In the genomic region with DNA sequence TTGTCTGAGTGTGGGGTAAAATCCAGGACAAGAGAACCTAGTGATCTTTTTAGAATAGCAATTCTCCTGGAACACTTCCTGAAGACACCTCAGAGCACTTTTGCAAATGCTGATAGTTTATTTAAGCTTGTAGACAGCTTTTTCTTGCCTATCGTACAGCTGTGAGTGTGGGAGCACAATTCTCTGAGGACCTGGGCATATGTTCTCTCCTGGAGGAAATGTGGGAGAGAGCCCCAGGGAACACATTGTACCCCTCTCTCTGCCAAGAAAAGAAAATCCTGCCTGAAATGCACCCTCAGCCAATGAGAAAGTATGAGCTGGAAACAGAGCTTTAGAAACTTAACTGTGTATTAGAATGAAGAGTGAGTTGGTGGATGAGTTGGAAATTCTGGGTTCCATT, we compare ENCODE assay signal across 16 cellular contexts.
"Had no signal": no experiment of that assay in that cellular context is flagged by ENCODE, and none has a peak within 500 bp of the region (broad histone marks: within the 10 kb centered on the region; RNA-seq: fewer than 3 reads in every experiment).

No MANE protein-coding gene starts in this region.

- H3K27me3 Mint-ChIP-seq: activated CD4-positive, alpha-beta memory T cell treated with anti-CD3 and anti-CD28 coated beads for 36 hours; stimulated activated memory B cell treated with anti-CD40 and anti-IgM and Interleukin-4, amounts not matched to agents 10 μg/mL and 1 μg/mL and 100 μg/mL, for 72 hours had no signal

- H3K27ac Mint-ChIP-seq: activated CD4-positive, alpha-beta memory T cell treated with anti-CD3 and anti-CD28 coated beads for 36 hours; activated naive CD4-positive, alpha-beta T cell treated with anti-CD3 and anti-CD28 coated beads, Interleukin-2, amount 50 U/mL, for 72 hours; stimulated activated memory B cell treated with anti-CD40 and anti-IgM and Interleukin-4, amounts not matched to agents 10 μg/mL and 1 μg/mL and 100 μg/mL, for 72 hours; type B pancreatic cell had no signal

- H3K27me3 ChIP-seq: right lobe of liver, spleen had no signal

- DNase-seq: activated CD4-positive, alpha-beta memory T cell treated with anti-CD3 and anti-CD28 coated beads for 36 hours; activated effector memory CD4-positive, alpha-beta T cell treated with anti-CD3 and anti-CD28 coated beads, Interleukin-2, amount 50 U/mL, for 16 hours; activated T-cell treated with anti-CD3 and anti-CD28 coated beads, Interleukin-2, amount 50 U/mL, for 4 hours; effector CD4-positive, alpha-beta T cell; right lobe of liver; spleen; stimulated activated CD4-positive, alpha-beta T cell treated with anti-CD3 and anti-CD28 coated beads, Interleukin-1b, Interleukin-23, amount 100 ng/mL, for 48 hours had no signal

- H3K9me3 Mint-ChIP-seq: activated CD4-positive, alpha-beta memory T cell treated with anti-CD3 and anti-CD28 coated beads for 36 hours; activated T-cell treated with anti-CD3 and anti-CD28 coated beads, Interleukin-2, amount 50 U/mL, for 4 hours; stimulated activated memory B cell treated with anti-CD40 and anti-IgM and Interleukin-4, amounts not matched to agents 10 μg/mL and 1 μg/mL and 100 μg/mL, for 72 hours; type B pancreatic cell had no signal

- H3K9me3 ChIP-seq: neutrophil, prostate gland, right lobe of liver, spleen had no signal

- H3K36me3 Mint-ChIP-seq: activated CD4-positive, alpha-beta memory T cell treated with anti-CD3 and anti-CD28 coated beads for 36 hours; activated naive CD4-positive, alpha-beta T cell treated with anti-CD3 and anti-CD28 coated beads, Interleukin-2, amount 50 U/mL, for 72 hours; stimulated activated memory B cell treated with anti-CD40 and anti-IgM and Interleukin-4, amounts not matched to agents 10 μg/mL and 1 μg/mL and 100 μg/mL, for 72 hours; type B pancreatic cell had no signal

- FAIRE-seq: bronchial epithelial cell, colon, keratinocyte had no signal

- H3K36me3 ChIP-seq: neutrophil, prostate gland, right lobe of liver, spleen had no signal

- H3K27ac ChIP-seq: neutrophil, prostate gland, right lobe of liver, spleen had no signal

- H3K4me3 Mint-ChIP-seq: activated CD4-positive, alpha-beta memory T cell treated with anti-CD3 and anti-CD28 coated beads for 36 hours; activated T-cell treated with anti-CD3 and anti-CD28 coated beads, Interleukin-2, amount 50 U/mL, for 4 hours; stimulated activated memory B cell treated with anti-CD40 and anti-IgM and Interleukin-4, amounts not matched to agents 10 μg/mL and 1 μg/mL and 100 μg/mL, for 72 hours; type B pancreatic cell had no signal

- H3K4me1 Mint-ChIP-seq: stimulated activated memory B cell treated with anti-CD40 and anti-IgM and Interleukin-4, amounts not matched to agents 10 μg/mL and 1 μg/mL and 100 μg/mL, for 72 hours had no signal

- H3K4me3 ChIP-seq: prostate gland, right lobe of liver, spleen had no signal

- H3K4me1 ChIP-seq: prostate gland, right lobe of liver, spleen had no signal

- ATAC-seq: activated CD4-positive, CD25-positive, alpha-beta regulatory T cell treated with anti-CD3 and anti-CD28 coated beads, Interleukin-2, amount 50 U/mL, for 24 hours; activated naive CD4-positive, alpha-beta T cell treated with anti-CD3 and anti-CD28 coated beads, Interleukin-2, amount 50 U/mL, for 72 hours; activated T-cell treated with anti-CD3 and anti-CD28 coated beads, Interleukin-2, amount 50 U/mL, for 4 hours; right lobe of liver; stimulated activated memory B cell treated with anti-CD40 and anti-IgM and Interleukin-4, amounts not matched to agents 10 μg/mL and 1 μg/mL and 100 μg/mL, for 72 hours had no signal
